Comparison of ENCODE assay signal across 16 cellular contexts in the genomic region with DNA sequence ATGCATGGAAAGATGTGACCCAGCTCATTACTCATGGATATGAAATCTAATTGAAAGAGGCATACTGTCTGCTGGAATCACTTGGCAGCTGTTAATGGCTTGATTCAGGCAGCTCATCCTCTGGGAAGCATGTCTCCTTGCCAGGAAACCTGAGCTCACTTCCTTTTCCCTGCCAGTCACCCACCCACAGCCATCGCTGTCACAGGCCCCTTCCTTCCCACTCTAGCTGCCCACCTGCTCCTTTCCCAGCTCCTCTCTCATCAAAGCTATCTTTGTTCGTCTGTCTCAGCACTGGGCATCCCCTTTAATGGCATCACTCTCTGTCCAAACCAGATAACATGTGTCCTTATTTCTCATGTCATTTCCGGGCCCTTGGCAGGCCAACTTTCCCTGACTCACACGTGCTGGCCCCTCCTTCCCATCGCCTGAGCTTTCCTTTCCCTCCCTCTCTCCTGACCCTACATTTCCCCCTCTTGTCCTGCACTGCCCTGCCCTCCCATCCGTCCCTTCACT.
A peak's percentile ranks its signal among the peaks of the same experiment; 100 is the strongest.
DNase-seq lines count a peak whose midpoint lies in the region; ATAC-seq, FAIRE-seq and TF ChIP-seq lines count a peak whose summit lies in the region.
"Had no signal": no experiment of that assay in that cellular context is flagged by ENCODE, and none has a peak within 500 bp of the region (broad histone marks: within the 10 kb centered on the region; RNA-seq: fewer than 3 reads in every experiment).

No MANE protein-coding gene starts in this region.

- no peaks in the 10 kb centered on the region for H3K79me2 ChIP-seq in keratinocyte (ENCODE audit: control insufficient read depth, insufficient read depth, low read length)

- no peak for TF ChIP-seq RAD21 in IMR-90 (IDR thresholded peaks at IDR 0.05; ENCODE audit: low read length)

- H3K9me3 ChIP-seq in IMR-90 (ENCODE audit: control insufficient read depth, insufficient read depth, low read length) = no peaks in the 10 kb centered on the region
- H3K9me3 ChIP-seq in keratinocyte (ENCODE audit: control insufficient read depth, low read depth, low read length) = no peaks in the 10 kb centered on the region
- no peaks in the 10 kb centered on the region for H3K9me3 ChIP-seq in mucosa of descending colon
- H3K9me3 ChIP-seq in uterus = no peaks in the 10 kb centered on the region
- H3K9me3 ChIP-seq: gastrocnemius medialis had no signal

- ATAC-seq in IMR-90 (ENCODE audit: low read depth) (peak; percentile 38), HG02970 (IDR thresholded peaks at IDR 0.05; ENCODE audit: low FRiP score, unreplicated experiment) (no peak), omental fat pad (ENCODE audit: low FRiP score) (no peak), mucosa of descending colon (no peak)
- ATAC-seq: left lobe of liver had no signal

- H3K4me3 Mint-ChIP-seq in brain = no peak overlapping the region
- H3K4me3 Mint-ChIP-seq: CD4-positive, CD25-positive, alpha-beta regulatory T cell; central memory CD8-positive, alpha-beta T cell had no signal

- H3K18ac ChIP-seq in IMR-90 (ENCODE audit: low read depth, low read length) = no peak overlapping the region

- no peak for TF ChIP-seq POLR2A in IMR-90 (IDR thresholded peaks at IDR 0.05; ENCODE audit: low read depth, low read length)
- TF ChIP-seq POLR2A in uterus (IDR thresholded peaks at IDR 0.05) = no peak

- H3K56ac ChIP-seq in IMR-90 (ENCODE audit: extremely low read depth, insufficient read depth, low read length) = no peak overlapping the region

- no peak overlapping the region; the same call in 2 of the 3 replicates for H2BK15ac ChIP-seq in IMR-90 (ENCODE audit: low read depth, low read length)

- intact Hi-C loops in IMR-90 (cut with micrococcal nuclease) (loop anchor here (10.0 kb wide), 1 partner anchor 225 kb away; no protein-coding TSS in a partner anchor), mucosa of descending colon (cut with DNase I, micrococcal nuclease) (no loop called here), uterus (cut with DNase I; ENCODE audit: low total_unique reads) (no loop called here)

- no TSS peak for BruUV-seq in IMR-90 (replicated peaks; lab: Mats Ljungman, UMichigan)

- H4K5ac ChIP-seq in IMR-90 (ENCODE audit: low read depth, low read length) = no peak overlapping the region

- POLR2A ChIA-PET in IMR-90 (lab: Charles Lee; ENCODE audit: unreplicated experiment) = interaction anchor here (0.7 kb wide), 1 partner anchor 301 kb away, joined by 3 read pairs; no protein-coding TSS in a partner anchor

- no peak for TF ChIP-seq CTCF in IMR-90 (conservative IDR thresholded peaks at IDR 0.05; ENCODE audit: low read depth, low read length)
- no peak for TF ChIP-seq CTCF in brain (conservative IDR thresholded peaks at IDR 0.05)
- no peak for TF ChIP-seq CTCF in keratinocyte (optimal IDR thresholded peaks at IDR 0.05 in 1 of 3, IDR thresholded peaks at IDR 0.05 in 1 of 3, conservative IDR thresholded peaks at IDR 0.05 in 1 of 3; ENCODE audit: extremely low read depth in 1 of 3, insufficient read depth in 2 of 3, low read length in 3 of 3)
- TF ChIP-seq CTCF in omental fat pad (IDR thresholded peaks at IDR 0.05) = no peak
- no peak for TF ChIP-seq CTCF in mucosa of descending colon (IDR thresholded peaks at IDR 0.05)
- no peak for TF ChIP-seq CTCF in uterus (IDR thresholded peaks at IDR 0.05)

- no peak overlapping the region for H4K91ac ChIP-seq in IMR-90 (ENCODE audit: insufficient read depth, low read depth, low read length)

- H3K27ac ChIP-seq in IMR-90 (ENCODE audit: insufficient read depth, low read length) (no peak overlapping the region), keratinocyte (ENCODE audit: control insufficient read depth, insufficient read depth, low read length) (no peak overlapping the region), uterus (peak overlapping the region in 1 of 2 donors; percentile 40)
- H3K27ac ChIP-seq: gastrocnemius medialis had no signal

- H3K4me3 ChIP-seq in IMR-90 (ENCODE audit: insufficient read depth, low read depth, low read length) (no peak overlapping the region), keratinocyte (ENCODE audit: control insufficient read depth in 2 of 3, extremely low read depth in 1 of 3, insufficient read depth in 2 of 3, low read depth in 1 of 3, low read length in 3 of 3) (no peak overlapping the region), mucosa of descending colon (no peak overlapping the region), uterus (no peak overlapping the region)
- H3K4me3 ChIP-seq: gastrocnemius medialis had no signal

- peak overlapping the region in 3 of 5 experiments; percentile 17 to 86 (median 50) for H3K27ac Mint-ChIP-seq in brain
- H3K27ac Mint-ChIP-seq: activated T-helper 2 cell treated with anti-CD3 and anti-CD28 coated beads, Interferon-gamma antibody, Interleukin-2, Interleukin-4, amounts not matched to agents 10 μg/mL and 5 μg/mL and 100 μg/mL, durations not matched to agents 14 hours and 24 hours and 36 hours had no signal

- H3K4ac ChIP-seq in IMR-90 (ENCODE audit: low read depth, low read length) = no peak overlapping the region; the same call in 1 of the 2 replicates

- WGBS in IMR-90 (ENCODE audit: extremely low coverage in 2 of 2, insufficient read length in 1 of 2), 2 experiments = 62% methylated on average over 5 of the region's 6 CpGs; no CpG with 5 or more reads in 1 of the 2 experiments

- peaks cover 4% of the 10 kb centered on the region; the same call in 1 of the 2 replicates for H3K4me1 ChIP-seq in IMR-90 (ENCODE audit: control insufficient read depth, insufficient read depth, low read length)
- peaks cover 3% of the 10 kb centered on the region for H3K4me1 ChIP-seq in keratinocyte (ENCODE audit: control insufficient read depth, extremely low read depth, insufficient read depth, low read length)
- no peaks in the 10 kb centered on the region for H3K4me1 ChIP-seq in mucosa of descending colon (ENCODE audit: low read depth)
- no peaks in the 10 kb centered on the region for H3K4me1 ChIP-seq in uterus
- H3K4me1 ChIP-seq: gastrocnemius medialis had no signal

- peak; percentile 61 for FAIRE-seq in keratinocyte (lab: Jason Lieb, UNC)

- H2BK120ac ChIP-seq in IMR-90 (ENCODE audit: low read depth, low read length) = no peak overlapping the region; the same call in 1 of the 2 replicates

- no peak overlapping the region for H2BK5ac ChIP-seq in IMR-90 (ENCODE audit: low read depth, low read length, poor library complexity, severe bottlenecking)

- dilution Hi-C loops in IMR-90 (cut with HindIII; ENCODE audit: low sequenced_read_pairs, unreplicated experiment) = no loop called here
- dilution Hi-C loops in keratinocyte (cut with MboI; ENCODE audit: extremely low pct_ligation_motif_present, low sequenced_read_pairs) = no loop called here

- H4K20me1 ChIP-seq in IMR-90 (ENCODE audit: insufficient read depth, low read length) (no peaks in the 10 kb centered on the region), keratinocyte (ENCODE audit: control insufficient read depth, extremely low read depth, insufficient read depth, low read length) (no peaks in the 10 kb centered on the region)

- H3K9me1 ChIP-seq in IMR-90 (ENCODE audit: insufficient read depth, low read length) = peaks cover 9% of the 10 kb centered on the region; the same call in 1 of the 2 replicates
- H3K9me1 ChIP-seq in keratinocyte (ENCODE audit: control insufficient read depth, extremely low read depth, insufficient read depth, low read length) = no peaks in the 10 kb centered on the region

- H3K36me3 Mint-ChIP-seq in brain = no peaks in the 10 kb centered on the region
- H3K36me3 Mint-ChIP-seq: CD4-positive, CD25-positive, alpha-beta regulatory T cell had no signal

- peak overlapping the region; percentile 38; the same call in 1 of the 2 replicates for H3K23ac ChIP-seq in IMR-90 (ENCODE audit: low read depth, low read length)

- H3K4me2 ChIP-seq in IMR-90 (ENCODE audit: low read depth, low read length) = no peak overlapping the region
- H3K4me2 ChIP-seq in keratinocyte (ENCODE audit: control insufficient read depth, extremely low read depth, insufficient read depth, low read depth, low read length) = no peak overlapping the region

- H4K8ac ChIP-seq in IMR-90 (ENCODE audit: low read depth in 2 of 2, low read length in 2 of 2) = peak overlapping the region in 1 of 2 experiments; percentile 71; a peak in 1 of 4 replicates

- H2BK20ac ChIP-seq in IMR-90 (ENCODE audit: low read depth, low read length) = no peak overlapping the region

- peak overlapping the region; percentile 87 for H2AFZ ChIP-seq in IMR-90 (replicated peaks; ENCODE audit: low read length, poor library complexity)
- peak overlapping the region; percentile 77 for H2AFZ ChIP-seq in keratinocyte (ENCODE audit: control insufficient read depth, low read length)

- H3K27me3 Mint-ChIP-seq in brain = no peaks in the 10 kb centered on the region
- H3K27me3 Mint-ChIP-seq: CD4-positive, CD25-positive, alpha-beta regulatory T cell; central memory CD8-positive, alpha-beta T cell had no signal

- in situ Hi-C loops in IMR-90 (cut with MboI; ENCODE audit: low sequenced_read_pairs) = no loop called here

- no peak overlapping the region for H2AK5ac ChIP-seq in IMR-90 (ENCODE audit: low read depth, low read length)

- 0 out of 2 replicates have a peak overlapping the region, but pooled peaks have one; percentile 12 for H3K14ac ChIP-seq in IMR-90 (replicated peaks; ENCODE audit: low read depth, low read length)

- H3K79me1 ChIP-seq in IMR-90 (ENCODE audit: low read depth in 1 of 2, low read length in 2 of 2) = no peaks in the 10 kb centered on the region

- peak; percentile 73 for DNase-seq in AG20443 (ENCODE audit: low spot score)
- peak; percentile 74 for DNase-seq in IMR-90
- no peak for DNase-seq in keratinocyte (ENCODE audit: low read depth, low spot score)
- no peak for DNase-seq in omental fat pad (ENCODE audit: low spot score)
- no peak for DNase-seq in mucosa of descending colon
- DNase-seq in uterus = no peak
- DNase-seq: activated CD4-positive, alpha-beta T cell treated with anti-CD3 and anti-CD28 coated beads for 48 hours; CD4-positive, CD25-positive, alpha-beta regulatory T cell; NCI-H1105 treated with DMSO at 0.1 percent for 48 hours; NCI-H82 had no signal

- peaks cover 0 to 3% (median 0%) of the 10 kb centered on the region in 5 experiments for H3K9me3 Mint-ChIP-seq in brain

- no peak overlapping the region for H3K9ac ChIP-seq in IMR-90 (ENCODE audit: low read depth, low read length)
- no peak overlapping the region for H3K9ac ChIP-seq in keratinocyte (ENCODE audit: control insufficient read depth, extremely low read depth, insufficient read depth, low read length)

- CTCF ChIA-PET in IMR-90 (lab: Yijun Ruan, JAX) = no interaction called here

- H3K36me3 ChIP-seq in IMR-90 (ENCODE audit: control insufficient read depth, insufficient read depth, low read length) (no peaks in the 10 kb centered on the region), keratinocyte (ENCODE audit: control insufficient read depth in 2 of 2, extremely low read depth in 1 of 2, insufficient read depth in 2 of 2, low read length in 2 of 2) (no peaks in the 10 kb centered on the region), mucosa of descending colon (ENCODE audit: low read depth) (no peaks in the 10 kb centered on the region), uterus (no peaks in the 10 kb centered on the region)
- H3K36me3 ChIP-seq: gastrocnemius medialis had no signal

- peak overlapping the region; percentile 38 for H2AK9ac ChIP-seq in IMR-90 (replicated peaks; ENCODE audit: low read depth, low read length, poor library complexity)

- peaks cover 5% of the 10 kb centered on the region for H3K4me1 Mint-ChIP-seq in brain
- H3K4me1 Mint-ChIP-seq: CD4-positive, CD25-positive, alpha-beta regulatory T cell; central memory CD8-positive, alpha-beta T cell had no signal

- no peaks in the 10 kb centered on the region for H3K27me3 ChIP-seq in IMR-90 (ENCODE audit: control insufficient read depth, insufficient read depth, low read length)
- H3K27me3 ChIP-seq in keratinocyte (ENCODE audit: control insufficient read depth, extremely low read depth, insufficient read depth, low read length) = no peaks in the 10 kb centered on the region
- H3K27me3 ChIP-seq in uterus = no peaks in the 10 kb centered on the region
- H3K27me3 ChIP-seq: gastrocnemius medialis had no signal

Comparison
In these comparisons a context has a peak if more than half of its experiments do, and no peak if none do; other contexts are left out.
1. DNase-seq: peak in AG20443 (single experiment) and IMR-90 (single experiment); none in keratinocyte (single experiment), omental fat pad (single experiment), mucosa of descending colon (0 of 3) and uterus (0 of 2).